20 cellular contexts compared by ENCODE assay signal in the genomic region with DNA sequence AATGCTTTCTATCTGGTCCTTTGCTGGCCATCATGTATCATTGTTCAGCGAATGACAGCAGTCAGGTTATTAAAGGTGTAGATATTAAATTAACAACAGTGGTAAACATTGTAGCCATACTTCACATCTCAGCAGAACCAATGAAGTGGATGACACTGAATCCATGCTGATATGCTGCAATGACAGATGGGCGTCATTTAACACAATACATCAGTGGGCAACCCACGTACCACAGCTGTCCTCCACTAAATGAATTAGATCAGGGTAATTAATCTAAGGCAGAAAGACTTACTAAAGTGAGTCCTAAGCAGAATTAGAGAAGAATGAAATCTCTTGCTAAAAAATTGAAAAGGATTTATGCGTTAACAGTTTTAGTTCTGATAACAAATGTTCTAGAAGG.
"Had no signal": no experiment of that assay in that cellular context is flagged by ENCODE, and none has a peak within 500 bp of the region (broad histone marks: within the 10 kb centered on the region; RNA-seq: fewer than 3 reads in every experiment).

No MANE protein-coding gene starts in this region.

- ATAC-seq: activated CD4-positive, alpha-beta T cell treated with anti-CD3 and anti-CD28 coated beads for 36 hours; body of pancreas; foreskin keratinocyte; left colon; lower lobe of right lung; natural killer cell treated with Interleukin-12 subunit alpha and Interleukin-12 subunit beta and Interleukin-15 and Interleukin-18, amount 100 ng/mL, for 72 hours; pancreas; stimulated activated naive B cell treated with anti-CD40 and anti-IgM and Interleukin-4, amounts not matched to agents 10 μg/mL and 1 μg/mL and 100 μg/mL, for 72 hours; WTC11 had no signal

- H3K27ac ChIP-seq: body of pancreas, foreskin keratinocyte, lower lobe of right lung, neutrophil, pancreas, sigmoid colon, spleen, thoracic aorta, upper lobe of left lung had no signal

- H3K27me3 ChIP-seq: body of pancreas, foreskin keratinocyte, neutrophil, pancreas, sigmoid colon, spleen, upper lobe of left lung had no signal

- DNase-seq: activated CD4-positive, alpha-beta memory T cell treated with anti-CD3 and anti-CD28 coated beads for 36 hours; activated CD4-positive, alpha-beta T cell treated with anti-CD3 and anti-CD28 coated beads for 36 hours; activated naive CD4-positive, alpha-beta T cell; activated naive CD8-positive, alpha-beta T cell treated with anti-CD3 and anti-CD28 coated beads for 36 hours; amniotic stem cell; body of pancreas; foreskin keratinocyte; hippocampal formation; islet precursor cell; left colon; lower lobe of right lung; pancreas; sigmoid colon; spleen; stimulated activated naive B cell treated with anti-CD40 and anti-IgM and Interleukin-4, amounts not matched to agents 10 μg/mL and 1 μg/mL and 100 μg/mL, for 72 hours; upper lobe of left lung had no signal

- H3K9me3 ChIP-seq: body of pancreas, lower lobe of right lung, neutrophil, pancreas, thoracic aorta, upper lobe of left lung had no signal

- H3K4me1 ChIP-seq: body of pancreas, foreskin keratinocyte, lower lobe of right lung, pancreas, spleen, upper lobe of left lung had no signal

- H3K4me3 ChIP-seq: body of pancreas, lower lobe of right lung, pancreas, sigmoid colon, spleen, thoracic aorta, upper lobe of left lung had no signal

- H3K36me3 ChIP-seq: lower lobe of right lung, neutrophil, pancreas, sigmoid colon, spleen, thoracic aorta, upper lobe of left lung had no signal
